Comparison of ENCODE assay signal across 15 cellular contexts in the genomic region with DNA sequence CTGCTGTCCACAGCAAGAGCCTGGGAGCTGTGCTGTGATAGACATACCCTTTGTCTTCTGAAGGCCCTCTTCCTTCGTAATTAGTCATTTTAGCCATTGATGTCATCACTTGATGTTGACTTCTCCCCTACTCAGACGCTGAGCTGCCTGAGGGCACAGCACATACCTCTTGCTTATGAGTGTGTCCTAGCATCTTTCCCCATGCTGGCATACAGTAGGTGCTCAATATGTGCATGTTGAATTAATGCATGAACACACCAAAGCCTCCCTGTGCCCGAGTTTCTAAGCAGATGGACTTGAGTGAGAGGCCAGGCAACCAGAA. TPM values are rescaled to one million over a fixed set of nuclear protein-coding genes. Genes with fewer than 3 reads are reported as not detected.
DNase-seq lines count a peak whose midpoint lies in the region; ATAC-seq lines count a peak whose summit lies in the region.
"Had no signal": no experiment of that assay in that cellular context is flagged by ENCODE, and none has a peak within 500 bp of the region (broad histone marks: within the 10 kb centered on the region; RNA-seq: fewer than 3 reads in every experiment).

No MANE protein-coding gene starts in this region.

- H3K4me1 Mint-ChIP-seq in CD8-positive, alpha-beta memory T cell = peaks cover 38 to 80% (median 46%) of the 10 kb centered on the region in 3 donors
- H3K4me1 Mint-ChIP-seq in activated CD8-positive, alpha-beta T cell treated with anti-CD3 and anti-CD28 coated beads, Interleukin-2, amount 10 ng/mL, durations not matched to agents 7 days and 5 days (ENCODE audit: low read depth) = peaks cover 51% of the 10 kb centered on the region
- peaks cover 44 to 61% of the 10 kb centered on the region in 2 donors for H3K4me1 Mint-ChIP-seq in immature natural killer cell

- H3K27ac Mint-ChIP-seq in CD8-positive, alpha-beta memory T cell = peak overlapping the region in 7 of 8 donors; percentile 63 to 87 (median 71)
- H3K27ac Mint-ChIP-seq in activated CD8-positive, alpha-beta T cell treated with anti-CD3 and anti-CD28 coated beads, Interleukin-2, amount 10 ng/mL, durations not matched to agents 7 days and 5 days = peak overlapping the region; percentile 23
- peak overlapping the region; percentile 68 to 85 (median 80) for H3K27ac Mint-ChIP-seq in immature natural killer cell

- DNase-seq in CD8-positive, alpha-beta memory T cell = no peak
- DNase-seq in GM23248 (peak; percentile 11), immature natural killer cell (no peak), HCEC 1CT (no peak)
- DNase-seq in activated CD8-positive, alpha-beta T cell treated with anti-CD3 and anti-CD28 coated beads, Interleukin-2, amount 10 ng/mL, durations not matched to agents 7 days and 5 days = no peak
- DNase-seq in stimulated activated CD8-positive, alpha-beta memory T cell treated with anti-CD3 and anti-CD28 coated beads, Interleukin-4, amount 100 ng/mL, for 48 hours = no peak
- no peak for DNase-seq in effector CD8-positive, alpha-beta T cell (lab: John Stamatoyannopoulos, UW)
- DNase-seq: activated CD4-positive, alpha-beta T cell treated with anti-CD3 and anti-CD28 coated beads, Interleukin-2, amount 50 U/mL, for 4 hours; left lung; naive B cell; NCI-H1105 treated with DMSO at 0.1 percent for 48 hours; NCI-H446 treated with DMSO at 0.1 percent for 48 hours had no signal

- ATAC-seq in activated CD8-positive, alpha-beta T cell treated with anti-CD3 and anti-CD28 coated beads, Interleukin-2, amount 10 ng/mL, durations not matched to agents 7 days and 5 days = no peak
- no peak for ATAC-seq in HG02588 (IDR thresholded peaks at IDR 0.05; ENCODE audit: unreplicated experiment)
- ATAC-seq: left lung had no signal

- no peaks in the 10 kb centered on the region for H3K27me3 Mint-ChIP-seq in CD8-positive, alpha-beta memory T cell
- no peaks in the 10 kb centered on the region for H3K27me3 Mint-ChIP-seq in activated CD8-positive, alpha-beta T cell treated with anti-CD3 and anti-CD28 coated beads, Interleukin-2, amount 10 ng/mL, durations not matched to agents 7 days and 5 days (ENCODE audit: low read depth)
- peaks cover 3 to 11% (median 4%) of the 10 kb centered on the region in 3 donors for H3K27me3 Mint-ChIP-seq in immature natural killer cell (ENCODE audit: low read depth in 3 of 3)
- H3K27me3 Mint-ChIP-seq: naive B cell had no signal

- H3K27me3 ChIP-seq in CD8-positive, alpha-beta memory T cell (ENCODE audit: insufficient read depth, low read length, poor library complexity, severe bottlenecking) = no peaks in the 10 kb centered on the region
- peaks cover 11% of the 10 kb centered on the region; the same call in 1 of the 2 replicates for H3K27me3 ChIP-seq in GM23248 (replicated peaks; ENCODE audit: insufficient read depth)
- H3K27me3 ChIP-seq: BLaER1 treated with 17β-estradiol and CSF1 and Interleukin-3, amounts not matched to agents 10 nM and 100 nM had no signal

- no peak overlapping the region for H3K4me2 ChIP-seq in GM23248 (ENCODE audit: unreplicated experiment)

- POLR2A ChIA-PET in CD8-positive, alpha-beta memory T cell (lab: Charles Lee) = no interaction called here
- POLR2A ChIA-PET in activated CD8-positive, alpha-beta T cell treated with anti-CD3 and anti-CD28 coated beads, Interleukin-2, amount 10 ng/mL, durations not matched to agents 7 days and 5 days (lab: Charles Lee) = interaction anchor here (1.1 to 2.2 kb wide), 2 partner anchors 8 to 14 kb away, joined by 3 to 13 read pairs; no protein-coding TSS in a partner anchor

- H3K9ac ChIP-seq in GM23248 = no peak overlapping the region
- H3K9ac ChIP-seq: BLaER1 treated with 17β-estradiol and CSF1 and Interleukin-3, amounts not matched to agents 10 nM and 100 nM had no signal

- H3K9me2 ChIP-seq in GM23248 (ENCODE audit: insufficient read depth) = no peaks in the 10 kb centered on the region

- no peak overlapping the region for H2AFZ ChIP-seq in GM23248

- in situ Hi-C loops in GM23248 (cut with MboI) = no loop called here

- H3K27ac ChIP-seq in CD8-positive, alpha-beta memory T cell (ENCODE audit: low read depth, low read length) = no peak overlapping the region
- H3K27ac ChIP-seq in GM23248 = no peak overlapping the region
- H3K27ac ChIP-seq: BLaER1 treated with 17β-estradiol and CSF1 and Interleukin-3, amounts not matched to agents 10 nM and 100 nM; esophagus muscularis mucosa; left lung had no signal

- H3K9me3 Mint-ChIP-seq in CD8-positive, alpha-beta memory T cell = no peaks in the 10 kb centered on the region
- H3K9me3 Mint-ChIP-seq in activated CD8-positive, alpha-beta T cell treated with anti-CD3 and anti-CD28 coated beads, Interleukin-2, amount 10 ng/mL, durations not matched to agents 7 days and 5 days (ENCODE audit: insufficient read depth) = no peaks in the 10 kb centered on the region
- no peaks in the 10 kb centered on the region for H3K9me3 Mint-ChIP-seq in immature natural killer cell

- no peak overlapping the region for H3K4me3 ChIP-seq in CD8-positive, alpha-beta memory T cell (ENCODE audit: low read length)
- H3K4me3 ChIP-seq in GM23248 = no peak overlapping the region
- H3K4me3 ChIP-seq: BLaER1 treated with 17β-estradiol and CSF1 and Interleukin-3, amounts not matched to agents 10 nM and 100 nM; esophagus muscularis mucosa; left lung had no signal

- no peaks in the 10 kb centered on the region for H3K9me3 ChIP-seq in CD8-positive, alpha-beta memory T cell (ENCODE audit: low read length)
- H3K9me3 ChIP-seq in GM23248 (ENCODE audit: low read depth) = no peaks in the 10 kb centered on the region
- H3K9me3 ChIP-seq: BLaER1 treated with 17β-estradiol and CSF1 and Interleukin-3, amounts not matched to agents 10 nM and 100 nM; esophagus muscularis mucosa; left lung had no signal

- H3K79me2 ChIP-seq in GM23248 (ENCODE audit: insufficient read depth) = no peaks in the 10 kb centered on the region

- 18 to 23% methylated on average over 3 of the region's 3 CpGs for WGBS in GM23248 (ENCODE audit: low coverage in 1 of 2, low lambda C conversion rate in 2 of 2, missing lambda C conversion rate in 2 of 2), 2 experiments

- H3K4me3 Mint-ChIP-seq in CD8-positive, alpha-beta memory T cell = no peak overlapping the region
- no peak overlapping the region for H3K4me3 Mint-ChIP-seq in activated CD8-positive, alpha-beta T cell treated with anti-CD3 and anti-CD28 coated beads, Interleukin-2, amount 10 ng/mL, durations not matched to agents 7 days and 5 days
- no peak overlapping the region for H3K4me3 Mint-ChIP-seq in immature natural killer cell

- H3K36me3 Mint-ChIP-seq in CD8-positive, alpha-beta memory T cell = peaks cover 0 to 55% (median 0%) of the 10 kb centered on the region in 3 donors
- peaks cover 31% of the 10 kb centered on the region for H3K36me3 Mint-ChIP-seq in activated CD8-positive, alpha-beta T cell treated with anti-CD3 and anti-CD28 coated beads, Interleukin-2, amount 10 ng/mL, durations not matched to agents 7 days and 5 days (ENCODE audit: low read depth)
- H3K36me3 Mint-ChIP-seq in immature natural killer cell = peaks cover 0 to 5% (median 0%) of the 10 kb centered on the region in 3 donors

- peaks cover 14% of the 10 kb centered on the region for H3K4me1 ChIP-seq in CD8-positive, alpha-beta memory T cell (ENCODE audit: insufficient read depth, low read length)
- no peaks in the 10 kb centered on the region for H3K4me1 ChIP-seq in GM23248 (ENCODE audit: insufficient read depth)

- no peaks in the 10 kb centered on the region for H3K36me3 ChIP-seq in CD8-positive, alpha-beta memory T cell (ENCODE audit: insufficient read depth, low read length)
- H3K36me3 ChIP-seq in GM23248 (ENCODE audit: low read depth) = no peaks in the 10 kb centered on the region
- H3K36me3 ChIP-seq: BLaER1 treated with 17β-estradiol and CSF1 and Interleukin-3, amounts not matched to agents 10 nM and 100 nM; esophagus muscularis mucosa; left lung had no signal

- H4K20me1 ChIP-seq in GM23248 (ENCODE audit: insufficient read depth) = no peaks in the 10 kb centered on the region

- CTCF ChIA-PET in CD8-positive, alpha-beta memory T cell (lab: Charles Lee) = interaction anchor here (4.9 to 5.9 kb wide), 3 partner anchors 9 to 100 kb away, joined by 38 to 51 read pairs (median 48); no protein-coding TSS in a partner anchor
- CTCF ChIA-PET in activated CD8-positive, alpha-beta T cell treated with anti-CD3 and anti-CD28 coated beads, Interleukin-2, amount 10 ng/mL, durations not matched to agents 7 days and 5 days (lab: Charles Lee) = interaction anchor here (4.7 kb wide), 1 partner anchor 16 kb away, joined by 54 read pairs; no protein-coding TSS in a partner anchor

- no peaks in the 10 kb centered on the region for H3F3A ChIP-seq in GM23248 (ENCODE audit: insufficient read depth)

RNA-seq across cellular contexts. Expression of a gene that starts 35.8 kb away (rescaled TPM):
- 10 to 100 TPM; 11.9 to 13.2 TPM for total RNA-seq in CD8-positive, alpha-beta memory T cell
- 2.3 TPM for polyA plus RNA-seq in CD8-positive, alpha-beta memory T cell
- 18.2 and 19.0 TPM in 2 replicates for total RNA-seq in GM23248 (2014; rRNA removed; shearing (Covaris generic))
- 11.4 and 13.1 TPM in 2 replicates for polyA plus RNA-seq in GM23248 (2016; fragmentation: Nextera tagmentation; extraction: Ambion mirVana)
- total RNA-seq in activated CD8-positive, alpha-beta T cell treated with anti-CD3 and anti-CD28 coated beads, Interleukin-2, amount 10 ng/mL, durations not matched to agents 7 days and 5 days = 10 to 100 TPM; 24.9 to 25.6 TPM
- under 1 TPM in 2 of 3 donors, not detected in 1; 0.25 to 0.58 TPM for polyA plus RNA-seq in immature natural killer cell

Comparison
In these comparisons a context has a peak if more than half of its experiments do, and no peak if none do; other contexts are left out.
1. H3K27ac Mint-ChIP-seq: peak in every context shown above with its lines; median percentile 80 in immature natural killer cell; 71 in CD8-positive, alpha-beta memory T cell; 23 in activated CD8-positive, alpha-beta T cell treated with anti-CD3 and anti-CD28 coated beads, Interleukin-2, amount 10 ng/mL, durations not matched to agents 7 days and 5 days.